Comparison of ENCODE assay signal across 22 cellular contexts in genomic region chr6:104710543-104711335, GRCh38.
DNase-seq lines count a peak whose midpoint lies in the region; ATAC-seq and TF ChIP-seq lines count a peak whose summit lies in the region.
"Had no signal": no experiment of that assay in that cellular context is flagged by ENCODE, and none has a peak within 500 bp of the region (broad histone marks: within the 10 kb centered on the region; RNA-seq: fewer than 3 reads in every experiment).

No MANE protein-coding gene starts in this region.

- no peak overlapping the region for H3K9ac ChIP-seq in SK-N-SH

- H3K4me3 ChIP-seq in SK-N-SH (ENCODE audit: low read depth in 2 of 2, low read length in 1 of 2) (no peak overlapping the region), fibroblast of villous mesenchyme (ENCODE audit: low read depth, low read length) (no peak overlapping the region), upper lobe of right lung (no peak overlapping the region)
- H3K4me3 ChIP-seq: left ventricle myocardium inferior, prostate gland, testis had no signal

- H3K9me3 ChIP-seq in SK-N-SH (no peaks in the 10 kb centered on the region), upper lobe of right lung (no peaks in the 10 kb centered on the region)
- H3K9me3 ChIP-seq: prostate gland, testis had no signal

- POLR2A ChIA-PET in SK-N-SH (lab: Yijun Ruan, JAX): no interaction called here

- no peaks in the 10 kb centered on the region for H3K9me2 ChIP-seq in SK-N-SH

- WGBS in SK-N-SH (ENCODE audit: low lambda C conversion rate): 84% methylated on average over 4 of the region's 4 CpGs

- intact Hi-C loops in upper lobe of right lung (cut with DNase I): no loop called here

- H3K4me1 ChIP-seq in SK-N-SH (ENCODE audit: control insufficient read depth in 1 of 2, insufficient read depth in 2 of 2, low read depth in 1 of 2, low read length in 1 of 2) (peaks cover 0 to 8% of the 10 kb centered on the region in 2 experiments; a peak in 2 of 4 replicates), upper lobe of right lung (no peaks in the 10 kb centered on the region)
- H3K4me1 ChIP-seq: prostate gland, testis had no signal

- peaks cover 0 to 4% of the 10 kb centered on the region in 2 experiments for H3K36me3 ChIP-seq in SK-N-SH (replicated peaks in 1 of 2; ENCODE audit: control insufficient read depth in 1 of 2, insufficient read depth in 2 of 2, low read length in 1 of 2)
- H3K36me3 ChIP-seq in upper lobe of right lung: no peaks in the 10 kb centered on the region
- H3K36me3 ChIP-seq: left ventricle myocardium inferior, prostate gland had no signal

- CTCF ChIA-PET in SK-N-SH (lab: Yijun Ruan, JAX): interaction anchor here (0.9 kb wide), 1 partner anchor 40 kb away, joined by 3 read pairs; no protein-coding TSS in a partner anchor

- H3K79me2 ChIP-seq in SK-N-SH (ENCODE audit: insufficient read depth): no peaks in the 10 kb centered on the region

- no peaks in the 10 kb centered on the region for H4K20me1 ChIP-seq in SK-N-SH (ENCODE audit: insufficient read depth)

- TF ChIP-seq CTCF in SK-N-SH (IDR thresholded peaks at IDR 0.05): no peak
- no peak for TF ChIP-seq CTCF in fibroblast of villous mesenchyme (IDR thresholded peaks at IDR 0.05; ENCODE audit: insufficient read depth, low read depth, low read length)
- TF ChIP-seq CTCF in upper lobe of right lung (IDR thresholded peaks at IDR 0.05): no peak

- H3K4me2 ChIP-seq in SK-N-SH: no peak overlapping the region

- H3K27me3 ChIP-seq in SK-N-SH (ENCODE audit: insufficient read depth): no peaks in the 10 kb centered on the region
- H3K27me3 ChIP-seq in upper lobe of right lung: no peaks in the 10 kb centered on the region
- H3K27me3 ChIP-seq: testis had no signal

- TF ChIP-seq EP300 in SK-N-SH (IDR thresholded peaks at IDR 0.05; ENCODE audit: borderline replicate concordance in 1 of 2, low read depth in 1 of 2, low read length in 1 of 2): no peak

- TF ChIP-seq RAD21 in SK-N-SH (IDR thresholded peaks at IDR 0.05; ENCODE audit: low read length): no peak

- no peak overlapping the region for H2AFZ ChIP-seq in SK-N-SH (ENCODE audit: low read depth)

- peaks cover 4% of the 10 kb centered on the region for H3F3A ChIP-seq in SK-N-SH (replicated peaks; ENCODE audit: insufficient read depth)

- H3K27ac ChIP-seq in SK-N-SH (ENCODE audit: low read depth in 2 of 2, low read length in 1 of 2) (peak overlapping the region in 1 of 2 experiments; percentile 47; a peak in 2 of 4 replicates), upper lobe of right lung (no peak overlapping the region)
- H3K27ac ChIP-seq: left ventricle myocardium inferior, prostate gland, testis had no signal

- DNase-seq in SK-N-SH: no peak
- DNase-seq in NCI-H510A treated with DMSO at 0.1 percent for 48 hours (lab: John Stamatoyannopoulos, UW): peak; percentile 72
- peak; percentile 80 for DNase-seq in fibroblast of villous mesenchyme (ENCODE audit: low read depth)
- DNase-seq in upper lobe of right lung: no peak
- no peak for DNase-seq in NCI-H1048 (lab: John Stamatoyannopoulos, UW)
- DNase-seq in stimulated activated CD4-positive, alpha-beta T cell treated with anti-CD3 and anti-CD28 coated beads, Interleukin-4, amount 100 ng/mL, for 4 hours: no peak
- DNase-seq in islet precursor cell: no peak
- DNase-seq: activated CD4-positive, CD25-positive, alpha-beta regulatory T cell treated with anti-CD3 and anti-CD28 coated beads, Interleukin-2, amount 50 U/mL, for 72 hours; activated CD8-positive, alpha-beta T cell treated with anti-CD3 and anti-CD28 coated beads for 36 hours; activated effector memory CD4-positive, alpha-beta T cell treated with anti-CD3 and anti-CD28 coated beads, Interleukin-2, amount 50 U/mL, for 16 hours; activated naive CD8-positive, alpha-beta T cell treated with anti-CD3 and anti-CD28 coated beads, Interleukin-2, amount 50 U/mL, for 24 hours; activated T-cell treated with anti-CD3 and anti-CD28 coated beads for 4 hours; CD4-positive, CD25-positive, alpha-beta regulatory T cell; DMS 273 treated with DMSO at 0.1 percent for 48 hours; GDM1; left ventricle myocardium inferior; NCI-H226; stimulated activated CD4-positive, alpha-beta T cell treated with anti-CD3 and anti-CD28 coated beads, Interleukin-1b, Interleukin-23, amount 100 ng/mL, for 48 hours; stimulated activated naive B cell treated with anti-CD40 and anti-IgM and Interleukin-4, amounts not matched to agents 10 μg/mL and 1 μg/mL and 100 μg/mL, for 72 hours; testis had no signal

- ATAC-seq in SK-N-SH treated with all-trans-retinoic acid at 6 μM for 48 hours (peak; percentile 68), upper lobe of right lung (peak; percentile 24)
- ATAC-seq: activated CD8-positive, alpha-beta T cell treated with anti-CD3 and anti-CD28 coated beads for 36 hours; activated naive CD8-positive, alpha-beta T cell treated with anti-CD3 and anti-CD28 coated beads, Interleukin-2, amount 50 U/mL, for 24 hours; stimulated activated naive B cell treated with anti-CD40 and anti-IgM and Interleukin-4, amounts not matched to agents 10 μg/mL and 1 μg/mL and 100 μg/mL, for 72 hours had no signal

TF ChIP-seq in SK-N-SH treated with all-trans-retinoic acid at 6 μM for 48 hours, 23 proteins besides CTCF, POLR2A, EP300 and RAD21:
- 0 out of 2 replicates have a peak, but pooled peaks have one; percentile 3 for TF ChIP-seq RARB (CRISPR knock-in tag; IDR thresholded peaks at IDR 0.05)
- TF ChIP-seq ESRRG (CRISPR knock-in tag; IDR thresholded peaks at IDR 0.05): no peak
- no peak for TF ChIP-seq CREB5 (CRISPR knock-in tag; IDR thresholded peaks at IDR 0.05; ENCODE audit: low read depth)
- peak; percentile 79; the same call in 1 of the 2 replicates for TF ChIP-seq ZC3H10 (CRISPR knock-in tag; IDR thresholded peaks at IDR 0.05)

TF ChIP-seq in SK-N-SH, 30 proteins besides CTCF, POLR2A, EP300 and RAD21:
- no peak for TF ChIP-seq TAF1 (IDR thresholded peaks at IDR 0.05; ENCODE audit: borderline replicate concordance, low read depth, low read length)
- no peak for TF ChIP-seq TCF12 (IDR thresholded peaks at IDR 0.05)
- TF ChIP-seq TEAD4 (IDR thresholded peaks at IDR 0.05; ENCODE audit: borderline replicate concordance, insufficient read depth): no peak
- TF ChIP-seq ELF1 (IDR thresholded peaks at IDR 0.05): no peak
- no peak for TF ChIP-seq ZBTB33 (IDR thresholded peaks at IDR 0.05; ENCODE audit: borderline replicate concordance, low read depth)
- no peak for TF ChIP-seq FOXM1 (IDR thresholded peaks at IDR 0.05; ENCODE audit: low read depth)
- TF ChIP-seq USF2 (IDR thresholded peaks at IDR 0.05; ENCODE audit: borderline replicate concordance, low read depth, low read length): no peak
- no peak for TF ChIP-seq NFIC (IDR thresholded peaks at IDR 0.05; ENCODE audit: borderline replicate concordance)
- no peak for TF ChIP-seq MXI1 (IDR thresholded peaks at IDR 0.05; ENCODE audit: low read depth, low read length)
- TF ChIP-seq YY1 (IDR thresholded peaks at IDR 0.05; ENCODE audit: low read depth): no peak

Comparison
In these comparisons a context has a peak if more than half of its experiments do, and no peak if none do; other contexts are left out.
1. DNase-seq: peak in NCI-H510A treated with DMSO at 0.1 percent for 48 hours (single experiment) and fibroblast of villous mesenchyme (single experiment); none in SK-N-SH (single experiment), upper lobe of right lung (single experiment), NCI-H1048 (single experiment), stimulated activated CD4-positive, alpha-beta T cell treated with anti-CD3 and anti-CD28 coated beads, Interleukin-4, amount 100 ng/mL, for 4 hours (0 of 2) and islet precursor cell (single experiment).